ENCODE assay signal across 8 cellular contexts in the genomic region with DNA sequence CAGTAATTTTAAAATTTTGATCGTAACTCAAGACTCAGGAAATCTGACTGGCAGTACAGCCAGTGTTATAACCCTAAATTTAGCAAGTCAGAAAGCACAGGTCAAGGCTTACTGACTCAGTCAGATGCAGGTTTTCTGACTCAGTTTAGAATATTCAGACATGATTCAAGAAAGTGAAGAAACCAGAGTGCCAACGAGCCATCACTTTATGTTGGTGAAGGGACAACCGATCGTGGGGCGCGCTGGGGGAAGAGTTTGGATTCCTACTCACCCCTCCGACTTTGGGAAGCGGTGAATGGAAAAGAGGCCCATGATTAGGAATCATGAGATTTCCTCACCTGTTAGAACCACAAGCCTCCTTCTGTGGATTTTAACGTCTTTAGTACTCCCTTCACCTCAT. TPM values are rescaled to one million over a fixed set of nuclear protein-coding genes. Genes with fewer than 3 reads are reported as not detected.
DNase-seq lines count a peak whose midpoint lies in the region; ATAC-seq, FAIRE-seq and TF ChIP-seq lines count a peak whose summit lies in the region.

No MANE protein-coding gene starts in this region.

- no peak overlapping the region for H2AFZ ChIP-seq in HepG2 (ENCODE audit: low read length)

- TF ChIP-seq CTCF in HepG2 (CRISPR knock-in tag; IDR thresholded peaks at IDR 0.05) (no peak), thoracic aorta (IDR thresholded peaks at IDR 0.05) (no peak)

- no peak for TF ChIP-seq EP300 in HepG2 (IDR thresholded peaks at IDR 0.05; ENCODE audit: low read depth in 2 of 2, low read length in 2 of 2)
- no peak for TF ChIP-seq EP300 in HepG2 (CRISPR knock-in tag; IDR thresholded peaks at IDR 0.05; ENCODE audit: borderline replicate concordance)

- H3K9ac ChIP-seq in adipocyte (ENCODE audit: low read length): peak overlapping the region; percentile 95
- peak overlapping the region; percentile 98 for H3K9ac ChIP-seq in HepG2 (ENCODE audit: insufficient read depth, low read depth, low read length)

- no peaks in the 10 kb centered on the region for H3K36me3 ChIP-seq in adipocyte (ENCODE audit: control insufficient read depth, insufficient read depth, low read length, severe bottlenecking)
- peaks cover 0 to 15% of the 10 kb centered on the region in 2 experiments; a peak in 3 of 5 replicates for H3K36me3 ChIP-seq in HepG2 (replicated peaks in 1 of 2; ENCODE audit: control insufficient read depth in 1 of 2, insufficient read depth in 2 of 2, low read length in 2 of 2)
- H3K36me3 ChIP-seq in thoracic aorta: no peaks in the 10 kb centered on the region

- H3K79me2 ChIP-seq in HepG2 (ENCODE audit: insufficient read depth, low read length): peaks cover 59% of the 10 kb centered on the region

- no peaks in the 10 kb centered on the region for H3K9me3 ChIP-seq in adipocyte (ENCODE audit: control insufficient read depth, low read length)
- H3K9me3 ChIP-seq in HepG2 (ENCODE audit: low read length): no peaks in the 10 kb centered on the region
- H3K9me3 ChIP-seq in thoracic aorta: no peaks in the 10 kb centered on the region

- peak; percentile 40 for DNase-seq in activated CD4-positive, alpha-beta T cell treated with anti-CD3 and anti-CD28 coated beads for 48 hours
- DNase-seq in activated CD4-positive, alpha-beta T cell treated with anti-CD3 and anti-CD28 coated beads, Interleukin-2, amount 50 U/mL, for 1 hour: no peak
- DNase-seq in adipocyte (ENCODE audit: low read depth): peak; percentile 18
- no peak for DNase-seq in HepG2 (ENCODE audit: low spot score)
- no peak for DNase-seq in thoracic aorta (ENCODE audit: low spot score)
- no peak for DNase-seq in MV-4-11 (lab: John Stamatoyannopoulos, UW)
- no peak for DNase-seq in SKM-1 (lab: John Stamatoyannopoulos, UW; ENCODE audit: unreplicated experiment)

- H3K4me3 ChIP-seq in adipocyte (ENCODE audit: low read length) (peak overlapping the region; percentile 86), HepG2 (replicated peaks in 1 of 3; ENCODE audit: insufficient read depth in 1 of 3, low read depth in 2 of 3, low read length in 3 of 3) (peak overlapping the region; percentile 76 to 95 (median 93)), thoracic aorta (peak overlapping the region; percentile 92)

- intact Hi-C loops in HepG2 (cut with micrococcal nuclease; ENCODE audit: unreplicated experiment): loop anchor here (5.0 kb wide), 1 partner anchor 35 kb away; no protein-coding TSS in a partner anchor

- in situ Hi-C loops in HepG2 (cut with HindIII; ENCODE audit: extremely low pct_ligation_motif_present, low pct_unique_long_range_greater_than_20kb): no loop called here

- WGBS in HepG2 (ENCODE audit: low lambda C conversion rate): 2% methylated on average over 9 of the region's 9 CpGs

- no peak for ATAC-seq in HepG2
- no peak for ATAC-seq in thoracic aorta (ENCODE audit: insufficient number of reproducible peaks, low FRiP score, low read depth)
- ATAC-seq in HG02678 (IDR thresholded peaks at IDR 0.05; ENCODE audit: unreplicated experiment): no peak

- H3K4me1 ChIP-seq in adipocyte (ENCODE audit: control insufficient read depth, insufficient read depth, low read length) (peaks cover 43% of the 10 kb centered on the region), HepG2 (ENCODE audit: insufficient read depth, low read length) (peaks cover 76% of the 10 kb centered on the region), thoracic aorta (ENCODE audit: control insufficient read depth in 1 of 2, low read depth in 2 of 2) (peaks cover 23 to 37% of the 10 kb centered on the region in 2 donors)

- BruUV-seq in HepG2 (replicated peaks; lab: Mats Ljungman, UMichigan): no TSS peak

- 0 out of 4 replicates have a peak, but pooled peaks of 1 of the 2 experiments have one; percentile 15 for TF ChIP-seq POLR2A in HepG2 (IDR thresholded peaks at IDR 0.05; ENCODE audit: insufficient read depth in 1 of 2, low read depth in 2 of 2, low read length in 2 of 2)

- CTCF ChIA-PET in HepG2 (lab: Yijun Ruan, JAX; ENCODE audit: low intra/inter-chr PET ratio, low total read pairs): no interaction called here

- H3K4me2 ChIP-seq in HepG2 (ENCODE audit: low read depth, low read length): peak overlapping the region; percentile 82

- no peak for FAIRE-seq in HepG2 (lab: Jason Lieb, UNC)

- TF ChIP-seq RAD21 in HepG2 (CRISPR knock-in tag; IDR thresholded peaks at IDR 0.05): no peak

- H3K27me3 ChIP-seq in adipocyte (replicated peaks; ENCODE audit: control insufficient read depth, insufficient read depth, low read length) (no peaks in the 10 kb centered on the region), HepG2 (ENCODE audit: control insufficient read depth in 1 of 2, insufficient read depth in 2 of 2, low read length in 2 of 2) (no peaks in the 10 kb centered on the region; a peak in 1 of 5 replicates), thoracic aorta (replicated peaks; ENCODE audit: insufficient read depth) (no peaks in the 10 kb centered on the region)

- H4K20me1 ChIP-seq in HepG2 (ENCODE audit: insufficient read depth, low read length): peaks cover 43% of the 10 kb centered on the region

- peak overlapping the region; percentile 85 for H3K27ac ChIP-seq in HepG2 (ENCODE audit: extremely low read length, insufficient read depth, low read length)
- peak overlapping the region; percentile 80 to 85 for H3K27ac ChIP-seq in thoracic aorta

- POLR2A ChIA-PET in HepG2 (lab: Yijun Ruan, JAX): interaction anchor here (1.4 kb wide), 3 partner anchors 14 to 259 kb away, joined by 3 to 21 read pairs (median 5); a partner anchor contains a TSS

TF ChIP-seq in HepG2, 621 proteins besides CTCF, POLR2A, EP300 and RAD21 (continues in another document):
- TF ChIP-seq ZNF781 (CRISPR knock-in tag; IDR thresholded peaks at IDR 0.05; ENCODE audit: borderline replicate concordance, not compliant biosample characterization): peak; percentile 21
- TF ChIP-seq SRY (CRISPR knock-in tag; IDR thresholded peaks at IDR 0.05): 0 out of 2 replicates have a peak, but pooled peaks have one; percentile 4
- TF ChIP-seq TARDBP (CRISPR knock-in tag; IDR thresholded peaks at IDR 0.05): 0 out of 2 replicates have a peak, but pooled peaks have one; percentile 52
- peak; percentile 81 for TF ChIP-seq SNAI1 (CRISPR knock-in tag; IDR thresholded peaks at IDR 0.05; ENCODE audit: borderline replicate concordance)
- peak; percentile 12; the same call in 1 of the 2 replicates for TF ChIP-seq ZSCAN30 (CRISPR knock-in tag; IDR thresholded peaks at IDR 0.05)
- TF ChIP-seq REL (CRISPR knock-in tag; conservative IDR thresholded peaks at IDR 0.05): 0 out of 2 replicates have a peak, but pooled peaks have one; percentile 5
- no peak for TF ChIP-seq ZFX (CRISPR knock-in tag; IDR thresholded peaks at IDR 0.05; ENCODE audit: low read depth)
- 0 out of 2 replicates have a peak, but pooled peaks have one; percentile 0 for TF ChIP-seq ZNF878 (CRISPR knock-in tag; IDR thresholded peaks at IDR 0.05)

RNA-seq across cellular contexts. Expression of a gene that starts 1.0 kb away (rescaled TPM):
- total RNA-seq in HepG2 (2016; rRNA removed; fragmentation: Illumina TruSeq; extraction: Trizol) (45.7 and 109 TPM in 2 replicates), thoracic aorta (100 to 1,000 TPM; 106 to 152 TPM)
- 31.6 and 37.7 TPM in 2 replicates for total RNA-seq in HepG2 (2016; cell fraction: cytosol; rRNA removed; fragmentation: Illumina TruSeq; extraction: Trizol; ENCODE audit: low read depth)
- total RNA-seq in HepG2 (2016; cell fraction: insoluble cytoplasmic fraction; rRNA removed; fragmentation: Illumina TruSeq; extraction: Trizol): 40.9 and 111 TPM in 2 replicates
- total RNA-seq in HepG2 (2016; cell fraction: membrane; rRNA removed; fragmentation: Illumina TruSeq; extraction: Trizol): 40.3 and 50.9 TPM in 2 replicates
- total RNA-seq in HepG2 (2016; cell fraction: nucleus; rRNA removed; fragmentation: Illumina TruSeq; extraction: Trizol): 138 and 175 TPM in 2 replicates
- polyA plus RNA-seq in HepG2 (2011; rRNA removed): 87.2 and 87.6 TPM in 2 replicates
- 33.2 and 46.3 TPM in 2 replicates for polyA plus RNA-seq in HepG2 (2011; cell fraction: cytosol; rRNA removed)
- 67.6 and 82.1 TPM in 2 replicates for polyA plus RNA-seq in HepG2 (2011; cell fraction: nucleus; rRNA removed)
- polyA plus RNA-seq in HepG2 (2012): 91.6 and 103 TPM in 2 replicates
- 12.2 and 15.7 TPM in 2 replicates for polyA plus RNA-seq in HepG2 (2016; cell fraction: cytosol; fragmentation: Illumina TruSeq; extraction: Trizol; ENCODE audit: low read depth)
- polyA plus RNA-seq in HepG2 (2016; cell fraction: insoluble cytoplasmic fraction; fragmentation: Illumina TruSeq; extraction: Trizol; ENCODE audit: low read depth): 37.5 and 38.4 TPM in 2 replicates
- polyA plus RNA-seq in HepG2 (2016; cell fraction: membrane; fragmentation: Illumina TruSeq; extraction: Trizol; ENCODE audit: low read depth): 22.7 and 27.3 TPM in 2 replicates
- polyA plus RNA-seq in HepG2 (2016; cell fraction: nucleus; fragmentation: Illumina TruSeq; extraction: Trizol; ENCODE audit: insufficient read depth, low read depth): 273 and 274 TPM in 2 replicates
- polyA minus RNA-seq in HepG2 (2011; rRNA and poly(A)+ RNA removed; ENCODE audit: low replicate concordance): 41.3 and 47.7 TPM in 2 replicates
- polyA minus RNA-seq in HepG2 (2011; cell fraction: cytosol; rRNA and poly(A)+ RNA removed): 41.9 and 57.0 TPM in 2 replicates
- polyA minus RNA-seq in HepG2 (2011; cell fraction: nucleus; rRNA and poly(A)+ RNA removed): 147 and 171 TPM in 2 replicates

RNA-seq across cellular contexts. Expression of a gene that starts 54.8 kb away (rescaled TPM):
- total RNA-seq in HepG2 (2016; rRNA removed; fragmentation: Illumina TruSeq; extraction: Trizol): 100 and 114 TPM in 2 replicates
- total RNA-seq in HepG2 (2016; cell fraction: cytosol; rRNA removed; fragmentation: Illumina TruSeq; extraction: Trizol; ENCODE audit: low read depth): 34.2 and 39.4 TPM in 2 replicates
- 93.7 and 119 TPM in 2 replicates for total RNA-seq in HepG2 (2016; cell fraction: insoluble cytoplasmic fraction; rRNA removed; fragmentation: Illumina TruSeq; extraction: Trizol)
- total RNA-seq in HepG2 (2016; cell fraction: membrane; rRNA removed; fragmentation: Illumina TruSeq; extraction: Trizol): 65.8 and 70.3 TPM in 2 replicates
- total RNA-seq in HepG2 (2016; cell fraction: nucleus; rRNA removed; fragmentation: Illumina TruSeq; extraction: Trizol): 79.5 and 91.1 TPM in 2 replicates
- polyA plus RNA-seq in HepG2 (2011; rRNA removed): 202 and 209 TPM in 2 replicates
- 91.7 and 128 TPM in 2 replicates for polyA plus RNA-seq in HepG2 (2011; cell fraction: cytosol; rRNA removed)
- 359 and 415 TPM in 2 replicates for polyA plus RNA-seq in HepG2 (2011; cell fraction: nucleus; rRNA removed)
- polyA plus RNA-seq in HepG2 (2012): 100 and 126 TPM in 2 replicates
- 35.1 and 35.8 TPM in 2 replicates for polyA plus RNA-seq in HepG2 (2016; cell fraction: cytosol; fragmentation: Illumina TruSeq; extraction: Trizol; ENCODE audit: low read depth)
- polyA plus RNA-seq in HepG2 (2016; cell fraction: insoluble cytoplasmic fraction; fragmentation: Illumina TruSeq; extraction: Trizol; ENCODE audit: low read depth): 160 and 184 TPM in 2 replicates
- polyA plus RNA-seq in HepG2 (2016; cell fraction: membrane; fragmentation: Illumina TruSeq; extraction: Trizol; ENCODE audit: low read depth): 62.2 and 66.8 TPM in 2 replicates
- polyA plus RNA-seq in HepG2 (2016; cell fraction: nucleus; fragmentation: Illumina TruSeq; extraction: Trizol; ENCODE audit: insufficient read depth, low read depth): 277 TPM in 2 replicates
- polyA minus RNA-seq in HepG2 (2011; rRNA and poly(A)+ RNA removed; ENCODE audit: low replicate concordance): 74.3 and 87.7 TPM in 2 replicates
- polyA minus RNA-seq in HepG2 (2011; cell fraction: cytosol; rRNA and poly(A)+ RNA removed): 102 and 132 TPM in 2 replicates
- 80.2 and 123 TPM in 2 replicates for polyA minus RNA-seq in HepG2 (2011; cell fraction: nucleus; rRNA and poly(A)+ RNA removed)
- 10 to 100 TPM; 27.8 to 34.2 TPM for total RNA-seq in thoracic aorta

Comparison
In these comparisons a context has a peak if more than half of its experiments do, and no peak if none do; other contexts are left out.
1. DNase-seq: peak in activated CD4-positive, alpha-beta T cell treated with anti-CD3 and anti-CD28 coated beads for 48 hours (single experiment) and adipocyte (single experiment); none in activated CD4-positive, alpha-beta T cell treated with anti-CD3 and anti-CD28 coated beads, Interleukin-2, amount 50 U/mL, for 1 hour (single experiment), HepG2 (single experiment), thoracic aorta (single experiment), MV-4-11 (single experiment) and SKM-1 (single experiment).
2. Peak in every context shown above with its lines, with median percentiles within 50 percentile points of each other: H3K4me3 ChIP-seq.